In genomic region chr2:134232868-134233732, GRCh38 we compare ENCODE assay signal across 8 cellular contexts. TPM values are rescaled to one million over a fixed set of nuclear protein-coding genes. Genes with fewer than 3 reads are reported as not detected.
A peak's percentile ranks its signal among the peaks of the same experiment; 100 is the strongest.
DNase-seq lines count a peak whose midpoint lies in the region; ATAC-seq and TF ChIP-seq lines count a peak whose summit lies in the region.

No MANE protein-coding gene starts in this region.

- no peaks in the 10 kb centered on the region for H3K27me3 ChIP-seq in tibial nerve

- ATAC-seq in GM18909 (IDR thresholded peaks at IDR 0.05; ENCODE audit: poor library complexity, unreplicated experiment), result peak; percentile 38
- peak; percentile 43 for ATAC-seq in HG03159 (IDR thresholded peaks at IDR 0.05; ENCODE audit: unreplicated experiment)
- no peak for ATAC-seq in left colon

- no peak for TF ChIP-seq POLR2A in tibial nerve (IDR thresholded peaks at IDR 0.05)

- H3K4me3 ChIP-seq in tibial nerve, result no peak overlapping the region

- peaks cover 0 to 28% (median 15%) of the 10 kb centered on the region in 4 donors for H3K4me1 ChIP-seq in tibial nerve

- H3K9me3 Mint-ChIP-seq in activated CD4-positive, alpha-beta memory T cell treated with anti-CD3 and anti-CD28 coated beads for 36 hours, result peaks cover 12% of the 10 kb centered on the region

- H3K9me3 ChIP-seq in tibial nerve, result peaks cover 0 to 9% (median 3%) of the 10 kb centered on the region in 4 donors

- H3K4me3 Mint-ChIP-seq in activated CD4-positive, alpha-beta memory T cell treated with anti-CD3 and anti-CD28 coated beads for 36 hours, result peak overlapping the region; percentile 34

- H3K27ac ChIP-seq in tibial nerve, result peak overlapping the region in 1 of 4 donors; percentile 22

- H3K4me1 Mint-ChIP-seq in activated CD4-positive, alpha-beta memory T cell treated with anti-CD3 and anti-CD28 coated beads for 36 hours (ENCODE audit: low read depth), result peaks cover 90% of the 10 kb centered on the region

- TF ChIP-seq CTCF in tibial nerve (IDR thresholded peaks at IDR 0.05), result no peak

- H3K36me3 ChIP-seq in tibial nerve, result no peaks in the 10 kb centered on the region

- WGBS in tibial nerve, 2 donors, result 81 to 82% methylated on average over 2 of the region's 2 CpGs

- DNase-seq in AG08395 (ENCODE audit: low spot score) (peak; percentile 4), renal cortical epithelial cell (ENCODE audit: low read depth) (peak; percentile 22), occipital lobe (lab: John Stamatoyannopoulos, UW) (no peak), left colon (no peak), tibial nerve (ENCODE audit: low spot score in 2 of 2) (no peak)
- DNase-seq in activated CD4-positive, alpha-beta memory T cell treated with anti-CD3 and anti-CD28 coated beads for 36 hours, result peak; percentile 52

- CTCF ChIA-PET in activated CD4-positive, alpha-beta memory T cell treated with anti-CD3 and anti-CD28 coated beads for 36 hours (lab: Charles Lee), result interaction anchor here (0.9 to 9.7 kb wide), 4 partner anchors 11 to 179 kb away, joined by 3 to 82 read pairs (median 8); no protein-coding TSS in a partner anchor

- no peaks in the 10 kb centered on the region for H3K27me3 Mint-ChIP-seq in activated CD4-positive, alpha-beta memory T cell treated with anti-CD3 and anti-CD28 coated beads for 36 hours

- peak overlapping the region; percentile 93 for H3K27ac Mint-ChIP-seq in activated CD4-positive, alpha-beta memory T cell treated with anti-CD3 and anti-CD28 coated beads for 36 hours

- intact Hi-C loops in activated CD4-positive, alpha-beta memory T cell treated with anti-CD3 and anti-CD28 coated beads for 36 hours (cut with micrococcal nuclease), result loop anchor here (1.0 to 5.0 kb wide), 10 partner anchors 8 to 449 kb away; no protein-coding TSS in a partner anchor
- intact Hi-C loops in left colon (cut with DNase I, micrococcal nuclease), result no loop called here

- POLR2A ChIA-PET in activated CD4-positive, alpha-beta memory T cell treated with anti-CD3 and anti-CD28 coated beads for 36 hours (lab: Charles Lee), result interaction anchor here (0.6 to 6.4 kb wide), 6 partner anchors 10 to 115 kb away, joined by 3 to 40 read pairs (median 3); no protein-coding TSS in a partner anchor

- peaks cover 8% of the 10 kb centered on the region for H3K36me3 Mint-ChIP-seq in activated CD4-positive, alpha-beta memory T cell treated with anti-CD3 and anti-CD28 coated beads for 36 hours

- TF ChIP-seq EP300 in tibial nerve (IDR thresholded peaks at IDR 0.05), result no peak

RNA-seq across cellular contexts. Expression of gene MGAT5, which starts 20.8 kb away (rescaled TPM):
- total RNA-seq in activated CD4-positive, alpha-beta memory T cell treated with anti-CD3 and anti-CD28 coated beads for 36 hours, result 10 to 100 TPM; 33.6 to 38.3 TPM
- total RNA-seq in renal cortical epithelial cell (39.1 and 43.6 TPM in 2 replicates), occipital lobe (70.3 TPM), left colon (10 to 100 TPM; 62.1 to 93.6 TPM), tibial nerve (10 to 100 TPM; 34.1 to 47.5 (median 42.6) TPM)

Comparison
In these comparisons a context has a peak if more than half of its experiments do, and no peak if none do; other contexts are left out.
1. DNase-seq: peak in AG08395 (single experiment), activated CD4-positive, alpha-beta memory T cell treated with anti-CD3 and anti-CD28 coated beads for 36 hours (single experiment) and renal cortical epithelial cell (single experiment); none in occipital lobe (single experiment), left colon (0 of 2) and tibial nerve (0 of 2).